Comparison of ENCODE assay signal across 1 cellular context in the genomic region with DNA sequence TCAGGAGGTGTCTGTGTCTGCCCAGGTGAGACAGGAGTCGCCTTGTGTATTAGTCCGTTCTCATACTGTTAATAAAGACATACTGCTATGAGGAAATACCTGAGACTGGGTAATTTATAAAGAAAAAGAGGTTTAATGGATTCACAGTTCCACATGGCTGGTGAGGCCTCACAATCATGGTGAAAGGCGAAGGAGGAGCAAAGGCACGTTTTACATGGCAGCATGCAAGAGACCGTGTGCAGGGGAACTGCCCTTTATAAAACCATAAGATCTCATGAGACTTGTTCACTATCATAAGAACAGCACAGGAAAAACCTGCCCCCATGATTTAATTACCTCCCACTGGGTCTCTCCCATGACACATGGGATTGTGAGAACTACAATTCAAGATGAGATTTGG. TPM values are rescaled to one million over a fixed set of nuclear protein-coding genes. Genes with fewer than 3 reads are reported as not detected.
"Had no signal": no experiment of that assay in that cellular context is flagged by ENCODE, and none has a peak within 500 bp of the region (broad histone marks: within the 10 kb centered on the region; RNA-seq: fewer than 3 reads in every experiment).

No MANE protein-coding gene starts in this region.

RNA-seq across cellular contexts. Expression of a gene that starts 46.0 kb away (rescaled TPM):
- total RNA-seq: PC-3 had no signal
